In genomic region chr6:80094017-80094416, GRCh38 we compare ENCODE assay signal across 8 cellular contexts. TPM values are rescaled to one million over a fixed set of nuclear protein-coding genes. Genes with fewer than 3 reads are reported as not detected.
DNase-seq lines count a peak whose midpoint lies in the region; ATAC-seq, FAIRE-seq and TF ChIP-seq lines count a peak whose summit lies in the region.
"Had no signal": no experiment of that assay in that cellular context is flagged by ENCODE, and none has a peak within 500 bp of the region (broad histone marks: within the 10 kb centered on the region; RNA-seq: fewer than 3 reads in every experiment).

No MANE protein-coding gene starts in this region.

- no peaks in the 10 kb centered on the region for H4K20me1 ChIP-seq in OCI-LY7 (ENCODE audit: insufficient read depth, low read length)

- no peak overlapping the region for H3K4me2 ChIP-seq in OCI-LY7 (ENCODE audit: low read length)

- H2AFZ ChIP-seq in OCI-LY7 (ENCODE audit: low read length) = no peak overlapping the region

- peak; percentile 85 for TF ChIP-seq CTCF in OCI-LY7 (conservative IDR thresholded peaks at IDR 0.05; ENCODE audit: low read length)
- peak in 3 of 4 donors; percentile 23 to 44 (median 36) for TF ChIP-seq CTCF in pancreas (IDR thresholded peaks at IDR 0.05)

- H3K27ac ChIP-seq in OCI-LY7 (ENCODE audit: low read depth, low read length, poor library complexity, severe bottlenecking) (no peak overlapping the region), pancreas (no peak overlapping the region)
- H3K27ac ChIP-seq: skin epidermis had no signal

- WGBS in pancreas, 2 donors = 0 to 1% methylated on average over 2 of the region's 2 CpGs

- intact Hi-C loops in OCI-LY7 (cut with micrococcal nuclease; ENCODE audit: unreplicated experiment) (loop anchor here (1.0 to 2.0 kb wide), 2 partner anchors 145 to 315 kb away; no protein-coding TSS in a partner anchor), pancreas (cut with DNase I) (loop anchor here in 1 of 3 donors (10.0 kb wide), 1 partner anchor 149 kb away; the partner anchor contains the start of gene ELOVL4)

- FAIRE-seq in H54 (lab: Jason Lieb, UNC) = peak; percentile 83
- FAIRE-seq in endometrium (lab: Jason Lieb, UNC) = peak; percentile 59
- peak; percentile 90 for FAIRE-seq in pancreas (lab: Jason Lieb, UNC)

- no peak for TF ChIP-seq POLR2A in H54 (IDR thresholded peaks at IDR 0.05; ENCODE audit: low read depth, low read length)

- no peaks in the 10 kb centered on the region for H3K9me2 ChIP-seq in OCI-LY7 (ENCODE audit: insufficient read depth, low read length)

- CTCF ChIA-PET in OCI-LY7 (lab: Charles Lee; ENCODE audit: unreplicated experiment) = interaction anchor here (0.9 kb wide), 1 partner anchor 145 kb away, joined by 3 read pairs; no protein-coding TSS in a partner anchor

- H3K27me3 ChIP-seq in pancreas = no peaks in the 10 kb centered on the region

- ATAC-seq in pancreas (peak in 3 of 4 donors; percentile 55 to 62 (median 56)), GM21825 (IDR thresholded peaks at IDR 0.05; ENCODE audit: unreplicated experiment) (no peak), GM18519 (IDR thresholded peaks at IDR 0.05; ENCODE audit: low FRiP score, unreplicated experiment) (no peak)

- H3K4me3 ChIP-seq in OCI-LY7 (ENCODE audit: low read depth, low read length, poor library complexity, severe bottlenecking) (no peak overlapping the region), pancreas (no peak overlapping the region)
- H3K4me3 ChIP-seq: skin epidermis had no signal

- H3K79me2 ChIP-seq in OCI-LY7 (ENCODE audit: insufficient read depth, low read depth, low read length) = no peaks in the 10 kb centered on the region

- H3K36me3 ChIP-seq in OCI-LY7 (ENCODE audit: insufficient read depth, low read length) (no peaks in the 10 kb centered on the region), pancreas (no peaks in the 10 kb centered on the region)

- no peaks in the 10 kb centered on the region for H3K9me3 ChIP-seq in OCI-LY7 (ENCODE audit: low read length)
- no peaks in the 10 kb centered on the region for H3K9me3 ChIP-seq in pancreas

- no TSS peak for BruUV-seq in OCI-LY7 (replicated peaks; lab: Mats Ljungman, UMichigan)

- peaks cover 4% of the 10 kb centered on the region for H3K4me1 ChIP-seq in OCI-LY7 (ENCODE audit: insufficient read depth, low read length, poor library complexity, severe bottlenecking)
- no peaks in the 10 kb centered on the region for H3K4me1 ChIP-seq in pancreas

- DNase-seq in EL (peak; percentile 17), H54 (ENCODE audit: insufficient read length, low spot score) (no peak), OCI-LY7 (ENCODE audit: low spot score) (peak; percentile 45), pancreas (no peak)

- POLR2A ChIA-PET in OCI-LY7 (lab: Charles Lee) = no interaction called here

RNA-seq across cellular contexts. Expression of gene BCKDHB, which starts 12.5 kb away (rescaled TPM):
- 25.0 and 30.3 TPM in 2 replicates for total RNA-seq in OCI-LY7 (2014; rRNA removed; shearing (Covaris generic))
- total RNA-seq in OCI-LY7 (2022) (25.7 and 31.7 TPM in 2 replicates), pancreas (10 to 100 TPM in 4 of 6 donors, 1 to 10 TPM in 2; 6.4 to 16.8 (median 11.4) TPM)
- 1 to 10 TPM; 4.8 to 8.5 TPM for polyA plus RNA-seq in pancreas

Comparison
In these comparisons a context has a peak if more than half of its experiments do, and no peak if none do; other contexts are left out.
1. DNase-seq: peak in EL (single experiment) and OCI-LY7 (single experiment); none in H54 (single experiment) and pancreas (0 of 6).
2. ATAC-seq: peak in pancreas (3 of 4); none in GM21825 (single experiment) and GM18519 (single experiment).